In the genomic region with DNA sequence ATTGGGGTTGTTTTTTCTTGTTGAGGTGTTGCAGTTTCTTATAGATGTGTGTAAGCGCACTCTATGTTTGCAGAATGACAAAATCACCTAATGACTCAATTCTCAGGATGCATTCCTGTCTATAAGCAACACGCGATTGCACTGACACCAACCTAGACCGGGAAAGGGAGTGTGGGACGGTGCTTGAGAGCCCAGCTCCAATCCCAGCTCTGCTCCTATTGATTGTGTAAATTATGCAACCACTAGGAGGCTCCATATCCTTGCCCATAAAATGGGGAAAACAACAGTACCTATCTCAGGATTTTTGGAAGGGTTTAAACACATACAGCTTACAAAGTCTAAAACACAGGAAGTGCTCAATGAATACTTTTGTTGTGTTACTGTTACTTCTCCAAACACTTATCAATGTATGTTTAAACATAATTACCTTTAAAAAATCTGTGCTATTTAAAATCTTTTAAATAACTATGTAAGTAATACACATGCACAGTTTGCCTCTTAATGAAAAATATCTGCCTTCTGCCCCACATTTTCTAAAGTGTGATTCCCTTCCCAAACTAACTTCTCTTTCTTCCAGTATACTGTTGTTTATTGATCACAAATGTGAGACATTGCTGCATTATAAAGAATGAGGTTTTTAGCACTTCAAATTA, we compare ENCODE assay signal across 8 cellular contexts.
DNase-seq lines count a peak whose midpoint lies in the region; ATAC-seq and TF ChIP-seq lines count a peak whose summit lies in the region.

No MANE protein-coding gene starts in this region.

- no peaks in the 10 kb centered on the region for H3K9me3 ChIP-seq in neuronal stem cell (replicated peaks in 1 of 2; ENCODE audit: control insufficient read depth in 2 of 2, insufficient read depth in 1 of 2, low read depth in 1 of 2, low read length in 2 of 2)
- H3K9me3 ChIP-seq in gastroesophageal sphincter = no peaks in the 10 kb centered on the region

- H3K36me3 ChIP-seq in neuronal stem cell (replicated peaks in 1 of 2; ENCODE audit: control insufficient read depth in 2 of 2, insufficient read depth in 2 of 2, low read length in 2 of 2) (no peaks in the 10 kb centered on the region), gastroesophageal sphincter (no peaks in the 10 kb centered on the region)

- no peak overlapping the region for H2BK5ac ChIP-seq in neuronal stem cell (ENCODE audit: low read length)

- ATAC-seq in HG03432 (IDR thresholded peaks at IDR 0.05; ENCODE audit: unreplicated experiment) (peak; percentile 69), gastroesophageal sphincter (no peak)

- H3K79me1 ChIP-seq in neuronal stem cell (ENCODE audit: low read depth, low read length) = no peaks in the 10 kb centered on the region

- no peak overlapping the region for H3K23ac ChIP-seq in neuronal stem cell (ENCODE audit: low read depth, low read length, poor library complexity)

- H3K9ac ChIP-seq in neuronal stem cell (ENCODE audit: low read depth, low read length, poor library complexity) = no peak overlapping the region

- DNase-seq in GM12865 (ENCODE audit: low read depth) = peak; percentile 24
- DNase-seq in OCI-M1 (lab: John Stamatoyannopoulos, UW) = peak; percentile 58
- DNase-seq in fibroblast of gingiva (ENCODE audit: low read depth) = peak; percentile 39
- DNase-seq in neuronal stem cell (ENCODE audit: low spot score) = peak; percentile 31
- no peak for DNase-seq in NCI-H146 (lab: John Stamatoyannopoulos, UW)
- no peak for DNase-seq in activated CD4-positive, alpha-beta T cell treated with anti-CD3 and anti-CD28 coated beads, Interleukin-2, amount 50 U/mL, for 48 hours

- no peak overlapping the region for H2BK12ac ChIP-seq in neuronal stem cell (ENCODE audit: low read length)

- H4K8ac ChIP-seq in neuronal stem cell (ENCODE audit: low read depth, low read length) = no peak overlapping the region

- H2AFZ ChIP-seq in neuronal stem cell (ENCODE audit: low read length) = no peak overlapping the region

- H3K4me2 ChIP-seq in neuronal stem cell (ENCODE audit: insufficient read depth, low read length, poor library complexity, severe bottlenecking) = no peak overlapping the region

- H2AK5ac ChIP-seq in neuronal stem cell (ENCODE audit: low read depth, low read length) = no peak overlapping the region

- TF ChIP-seq EP300 in gastroesophageal sphincter (IDR thresholded peaks at IDR 0.05) = no peak

- WGBS in neuronal stem cell (ENCODE audit: extremely low coverage in 2 of 2, insufficient read length in 2 of 2, insufficient replicate concordance in 1 of 2), 2 donors = no CpG with 5 or more reads among the region's 5 CpGs
- WGBS in gastroesophageal sphincter (ENCODE audit: low coverage in 1 of 2), 2 donors = 22 to 36% methylated on average over 3 to 4 of the region's 5 CpGs

- no peak overlapping the region for H3K18ac ChIP-seq in neuronal stem cell (ENCODE audit: low read length)

- H2BK120ac ChIP-seq in neuronal stem cell (ENCODE audit: low read depth, low read length) = no peak overlapping the region

- H3K27me3 ChIP-seq in neuronal stem cell (ENCODE audit: control insufficient read depth in 3 of 3, insufficient read depth in 3 of 3, low read depth in 1 of 3, low read length in 3 of 3) (no peaks in the 10 kb centered on the region), gastroesophageal sphincter (no peaks in the 10 kb centered on the region)

- peaks cover 0 to 3% of the 10 kb centered on the region in 2 donors for H3K4me1 ChIP-seq in neuronal stem cell (ENCODE audit: control insufficient read depth in 2 of 2, insufficient read depth in 1 of 2, low read depth in 1 of 2, low read length in 2 of 2)
- H3K4me1 ChIP-seq in gastroesophageal sphincter = no peaks in the 10 kb centered on the region

- H3K14ac ChIP-seq in neuronal stem cell (ENCODE audit: low read length) = no peak overlapping the region

- H3K27ac ChIP-seq in neuronal stem cell (replicated peaks; ENCODE audit: low read length) (no peak overlapping the region), gastroesophageal sphincter (no peak overlapping the region)

- peak; percentile 39 for TF ChIP-seq CTCF in GM12865 (IDR thresholded peaks at IDR 0.05; ENCODE audit: insufficient read depth, low read depth, low read length, missing control alignments)
- no peak for TF ChIP-seq CTCF in gastroesophageal sphincter (IDR thresholded peaks at IDR 0.05)

- no peak overlapping the region for H3K4me3 ChIP-seq in GM12865 (ENCODE audit: low read depth, low read length)
- H3K4me3 ChIP-seq in neuronal stem cell (ENCODE audit: low read length in 2 of 2) = no peak overlapping the region
- H3K4me3 ChIP-seq in gastroesophageal sphincter = no peak overlapping the region

- TF ChIP-seq POLR2A in gastroesophageal sphincter (IDR thresholded peaks at IDR 0.05) = no peak

- H4K91ac ChIP-seq in neuronal stem cell (ENCODE audit: low read depth, low read length, poor library complexity) = no peak overlapping the region

- H2BK15ac ChIP-seq in neuronal stem cell (ENCODE audit: low read length) = no peak overlapping the region

- no peak overlapping the region for H3K4ac ChIP-seq in neuronal stem cell (ENCODE audit: low read length)

Comparison
In these comparisons a context has a peak if more than half of its experiments do, and no peak if none do; other contexts are left out.
1. DNase-seq: peak in GM12865 (single experiment), OCI-M1 (single experiment), fibroblast of gingiva (single experiment) and neuronal stem cell (single experiment); none in NCI-H146 (single experiment) and activated CD4-positive, alpha-beta T cell treated with anti-CD3 and anti-CD28 coated beads, Interleukin-2, amount 50 U/mL, for 48 hours (0 of 2).